In genomic region chr17:8120520-8121443, GRCh38 we compare ENCODE assay signal across 8 cellular contexts. TPM values are rescaled to one million over a fixed set of nuclear protein-coding genes. Genes with fewer than 3 reads are reported as not detected.
DNase-seq lines count a peak whose midpoint lies in the region; ATAC-seq lines count a peak whose summit lies in the region.

No MANE protein-coding gene starts in this region.

- ATAC-seq in Right ventricle myocardium inferior = no peak

- intact Hi-C loops in Right ventricle myocardium inferior (cut with DNase I) = loop anchor here (1.0 kb wide), 1 partner anchor 39 kb away; no protein-coding TSS in a partner anchor
- intact Hi-C loops in cardiac septum (cut with DNase I) = loop anchor here (2.0 to 5.0 kb wide), 2 partner anchors 102 to 182 kb away; no protein-coding TSS in a partner anchor

- DNase-seq in Right ventricle myocardium inferior (ENCODE audit: missing footprints) (peak; percentile 78), cardiac septum (ENCODE audit: low spot score) (no peak), NCI-H345 treated with DMSO at 0.1 percent for 48 hours (lab: John Stamatoyannopoulos, UW; ENCODE audit: unreplicated experiment) (peak; percentile 59), dermis microvascular lymphatic vessel endothelial cell (ENCODE audit: low read depth in 2 of 2) (peak; percentile 32 to 68), lung microvascular endothelial cell (ENCODE audit: low read depth in 2 of 2) (peak; percentile 70 to 76), GM19238 (ENCODE audit: insufficient read length, low spot score) (no peak)
- peak; percentile 60 to 74 for DNase-seq in activated CD4-positive, alpha-beta T cell treated with anti-CD3 and anti-CD28 coated beads for 4 hours
- peak; percentile 49 for DNase-seq in stimulated activated CD8-positive, alpha-beta memory T cell treated with anti-CD3 and anti-CD28 coated beads, Interleukin-12 subunit alpha, Interleukin-12 subunit beta, amount 100 ng/mL, for 4 hours (ENCODE audit: low read depth)

RNA-seq across cellular contexts. Expression of gene ALOXE3, which starts 2.5 kb away (rescaled TPM):
- not detected for total RNA-seq in Right ventricle myocardium inferior
- not detected for total RNA-seq in cardiac septum
- total RNA-seq in dermis microvascular lymphatic vessel endothelial cell = not detected in 2 replicates
- under 0.01 TPM in 1 of 2 replicates, not detected in the other for total RNA-seq in lung microvascular endothelial cell

RNA-seq across cellular contexts. Expression of gene HES7, which starts 3.1 kb away (rescaled TPM):
- total RNA-seq in Right ventricle myocardium inferior = not detected
- total RNA-seq in cardiac septum = 0.65 TPM
- under 0.01 TPM in 1 of 2 replicates, not detected in the other for total RNA-seq in dermis microvascular lymphatic vessel endothelial cell
- 0.22 TPM in 1 of 2 replicates, not detected in the other for total RNA-seq in lung microvascular endothelial cell

RNA-seq across cellular contexts. Expression of gene PER1, which starts 31.4 kb away (rescaled TPM):
- 124 TPM for total RNA-seq in Right ventricle myocardium inferior
- 47.8 TPM for total RNA-seq in cardiac septum
- total RNA-seq in dermis microvascular lymphatic vessel endothelial cell = 5.0 and 16.7 TPM in 2 replicates
- 5.2 and 10.7 TPM in 2 replicates for total RNA-seq in lung microvascular endothelial cell

RNA-seq across cellular contexts. Expression of gene ALOX12B, which starts 33.3 kb away (rescaled TPM):
- total RNA-seq in Right ventricle myocardium inferior (not detected), cardiac septum (not detected), dermis microvascular lymphatic vessel endothelial cell (not detected in 2 replicates), lung microvascular endothelial cell (not detected in 2 replicates)

RNA-seq across cellular contexts. Expression of gene VAMP2, which starts 42.0 kb away (rescaled TPM):
- total RNA-seq in Right ventricle myocardium inferior (56.6 TPM), cardiac septum (63.9 TPM), dermis microvascular lymphatic vessel endothelial cell (3.1 and 4.9 TPM in 2 replicates), lung microvascular endothelial cell (2.8 and 4.6 TPM in 2 replicates)

Comparison
In these comparisons a context has a peak if more than half of its experiments do, and no peak if none do; other contexts are left out.
1. DNase-seq: peak in Right ventricle myocardium inferior (single experiment), NCI-H345 treated with DMSO at 0.1 percent for 48 hours (single experiment), activated CD4-positive, alpha-beta T cell treated with anti-CD3 and anti-CD28 coated beads for 4 hours (2 of 2), dermis microvascular lymphatic vessel endothelial cell (2 of 2), lung microvascular endothelial cell (2 of 2) and stimulated activated CD8-positive, alpha-beta memory T cell treated with anti-CD3 and anti-CD28 coated beads, Interleukin-12 subunit alpha, Interleukin-12 subunit beta, amount 100 ng/mL, for 4 hours (single experiment); none in cardiac septum (single experiment) and GM19238 (single experiment).